Comparison of ENCODE assay signal across 9 cellular contexts in genomic region chr19:1767464-1767933, GRCh38. TPM values are rescaled to one million over a fixed set of nuclear protein-coding genes. Genes with fewer than 3 reads are reported as not detected.
DNase-seq lines count a peak whose midpoint lies in the region; ATAC-seq and TF ChIP-seq lines count a peak whose summit lies in the region.
"Had no signal": no experiment of that assay in that cellular context is flagged by ENCODE, and none has a peak within 500 bp of the region (broad histone marks: within the 10 kb centered on the region; RNA-seq: fewer than 3 reads in every experiment).

No MANE protein-coding gene starts in this region.

- ATAC-seq in RWPE2 (ENCODE audit: low read depth) (no peak), GM19324 (IDR thresholded peaks at IDR 0.05; ENCODE audit: low FRiP score, unreplicated experiment) (no peak)

- no peaks in the 10 kb centered on the region for H3K36me3 Mint-ChIP-seq in activated naive CD4-positive, alpha-beta T cell treated with anti-CD3 and anti-CD28 coated beads for 36 hours (ENCODE audit: low read depth)

- no peaks in the 10 kb centered on the region for H3K36me3 ChIP-seq in RWPE2 (ENCODE audit: low read depth)
- H3K36me3 ChIP-seq in right atrium auricular region, result no peaks in the 10 kb centered on the region

- H3K9me3 ChIP-seq in RWPE2 (ENCODE audit: severe bottlenecking) (peaks cover 7% of the 10 kb centered on the region), right atrium auricular region (peaks cover 10 to 19% of the 10 kb centered on the region in 2 donors)

- H3K27ac Mint-ChIP-seq in activated naive CD4-positive, alpha-beta T cell treated with anti-CD3 and anti-CD28 coated beads for 36 hours, result no peak overlapping the region
- H3K27ac Mint-ChIP-seq: stimulated activated naive CD8-positive, alpha-beta T cell treated with anti-CD3 and anti-CD28 coated beads, Interleukin-15, Interleukin-2, amounts not matched to agents 100 ng/mL and 50 ng/mL, for 24 hours had no signal

- H3K4me1 ChIP-seq in RWPE2 (ENCODE audit: insufficient read depth, poor library complexity, severe bottlenecking), result no peaks in the 10 kb centered on the region
- H3K4me1 ChIP-seq in right atrium auricular region, result peaks cover 0 to 5% of the 10 kb centered on the region in 2 donors

- DNase-seq in RWPE2 (ENCODE audit: low spot score) (no peak), right atrium auricular region (ENCODE audit: low spot score) (no peak), pons (ENCODE audit: low spot score) (no peak), NCI-H1092 (lab: John Stamatoyannopoulos, UW) (no peak)
- DNase-seq in activated naive CD4-positive, alpha-beta T cell treated with anti-CD3 and anti-CD28 coated beads for 36 hours, result peak; percentile 65
- peak; percentile 54 to 70 for DNase-seq in stimulated activated CD4-positive, alpha-beta T cell treated with anti-CD3 and anti-CD28 coated beads, Interleukin-2, amount 100 ng/mL, for 48 hours

- H3K9me3 Mint-ChIP-seq in activated naive CD4-positive, alpha-beta T cell treated with anti-CD3 and anti-CD28 coated beads for 36 hours, result peaks cover 11% of the 10 kb centered on the region

- H3K4me3 ChIP-seq in GM12875 (ENCODE audit: low read depth, low read length) (no peak overlapping the region), RWPE2 (ENCODE audit: severe bottlenecking) (no peak overlapping the region), right atrium auricular region (no peak overlapping the region)

- intact Hi-C loops in activated naive CD4-positive, alpha-beta T cell treated with anti-CD3 and anti-CD28 coated beads for 36 hours (cut with micrococcal nuclease), result loop anchor here (1.0 kb wide), 2 partner anchors 95 to 162 kb away; partner anchors contain the start of gene UQCR11

- H3K27me3 Mint-ChIP-seq in activated naive CD4-positive, alpha-beta T cell treated with anti-CD3 and anti-CD28 coated beads for 36 hours (ENCODE audit: low read depth), result peaks cover 70% of the 10 kb centered on the region

- peak; percentile 98 for TF ChIP-seq CTCF in GM12875 (IDR thresholded peaks at IDR 0.05; ENCODE audit: borderline replicate concordance, insufficient read depth, low read depth, low read length)
- TF ChIP-seq CTCF in RWPE2 (IDR thresholded peaks at IDR 0.05; ENCODE audit: poor library complexity, severe bottlenecking), result peak; percentile 88
- peak; percentile 84 to 97 for TF ChIP-seq CTCF in right atrium auricular region (IDR thresholded peaks at IDR 0.05)

- CTCF ChIA-PET in activated naive CD4-positive, alpha-beta T cell treated with anti-CD3 and anti-CD28 coated beads for 36 hours (lab: Charles Lee), result interaction anchor here (0.6 to 3.9 kb wide), 9 partner anchors 10 to 452 kb away, joined by 3 to 42 read pairs (median 3); no protein-coding TSS in a partner anchor

- peaks cover 57% of the 10 kb centered on the region for H3K27me3 ChIP-seq in RWPE2 (ENCODE audit: insufficient read depth, poor library complexity, severe bottlenecking)
- peaks cover 15 to 32% of the 10 kb centered on the region in 2 donors for H3K27me3 ChIP-seq in right atrium auricular region

- no peak overlapping the region for H3K4me3 Mint-ChIP-seq in activated naive CD4-positive, alpha-beta T cell treated with anti-CD3 and anti-CD28 coated beads for 36 hours
- H3K4me3 Mint-ChIP-seq: stimulated activated naive CD8-positive, alpha-beta T cell treated with anti-CD3 and anti-CD28 coated beads, Interleukin-15, Interleukin-2, amounts not matched to agents 100 ng/mL and 50 ng/mL, for 24 hours had no signal

- no peak overlapping the region for H3K27ac ChIP-seq in RWPE2 (ENCODE audit: poor library complexity, severe bottlenecking)
- no peak overlapping the region for H3K27ac ChIP-seq in right atrium auricular region

- no peaks in the 10 kb centered on the region for H3K4me1 Mint-ChIP-seq in activated naive CD4-positive, alpha-beta T cell treated with anti-CD3 and anti-CD28 coated beads for 36 hours (ENCODE audit: low read depth)

RNA-seq across cellular contexts. Expression of gene ONECUT3, which starts 14.2 kb away (rescaled TPM):
- total RNA-seq in activated naive CD4-positive, alpha-beta T cell treated with anti-CD3 and anti-CD28 coated beads for 36 hours, result not detected
- not detected for total RNA-seq in right atrium auricular region

RNA-seq across cellular contexts. Expression of gene ATP8B3, which starts 44.6 kb away (rescaled TPM):
- total RNA-seq in activated naive CD4-positive, alpha-beta T cell treated with anti-CD3 and anti-CD28 coated beads for 36 hours, result 1 to 10 TPM; 6.1 to 8.4 TPM
- under 1 TPM; 0.51 to 0.74 TPM for total RNA-seq in right atrium auricular region

Comparison
In these comparisons a context has a peak if more than half of its experiments do, and no peak if none do; other contexts are left out.
1. DNase-seq: peak in activated naive CD4-positive, alpha-beta T cell treated with anti-CD3 and anti-CD28 coated beads for 36 hours (single experiment) and stimulated activated CD4-positive, alpha-beta T cell treated with anti-CD3 and anti-CD28 coated beads, Interleukin-2, amount 100 ng/mL, for 48 hours (2 of 2); none in RWPE2 (single experiment), right atrium auricular region (single experiment), pons (single experiment) and NCI-H1092 (single experiment).
2. RNA of gene ATP8B3, which starts 44.6 kb away (total RNA-seq): 6.1 to 8.4 TPM in activated naive CD4-positive, alpha-beta T cell treated with anti-CD3 and anti-CD28 coated beads for 36 hours; 0.51 to 0.74 TPM in right atrium auricular region; every median in the first group is over 4 times any median in the second.
3. Peak in every context shown above with its lines, with median percentiles within 50 percentile points of each other: CTCF ChIP-seq.